ENCODE assay signal across 9 cellular contexts in genomic region chr9:37324691-37325490, GRCh38.
A peak's percentile ranks its signal among the peaks of the same experiment; 100 is the strongest.
DNase-seq lines count a peak whose midpoint lies in the region; ATAC-seq and TF ChIP-seq lines count a peak whose summit lies in the region.
"Had no signal": no experiment of that assay in that cellular context is flagged by ENCODE, and none has a peak within 500 bp of the region (broad histone marks: within the 10 kb centered on the region; RNA-seq: fewer than 3 reads in every experiment).

No MANE protein-coding gene starts in this region.

- H3K9me3 Mint-ChIP-seq in naive B cell (peaks cover 0 to 2% (median 0%) of the 10 kb centered on the region in 7 donors), mesothelial cell of epicardium (peaks cover 6% of the 10 kb centered on the region)

- peak; percentile 91 for DNase-seq in NCI-H345 treated with DMSO at 0.1 percent for 48 hours (lab: John Stamatoyannopoulos, UW; ENCODE audit: unreplicated experiment)
- DNase-seq in naive B cell: peak; percentile 76
- DNase-seq in kidney glomerular epithelial cell (lab: John Stamatoyannopoulos, UW): no peak
- no peak for DNase-seq in activated CD4-positive, alpha-beta T cell treated with anti-CD3 and anti-CD28 coated beads, Interleukin-2, amount 50 U/mL, for 4 hours
- no peak for DNase-seq in mesothelial cell of epicardium (ENCODE audit: low spot score in 2 of 2, unreplicated experiment in 2 of 2)
- DNase-seq in brain microvascular endothelial cell: no peak

- ATAC-seq in GM18867 (IDR thresholded peaks at IDR 0.05; ENCODE audit: unreplicated experiment) (peak; percentile 34), HG02884 (IDR thresholded peaks at IDR 0.05; ENCODE audit: unreplicated experiment) (peak; percentile 37), naive B cell (ENCODE audit: low read depth in 2 of 2) (peak; percentile 69 to 70)

- H3K27me3 Mint-ChIP-seq in naive B cell (no peaks in the 10 kb centered on the region), mesothelial cell of epicardium (ENCODE audit: low read depth) (no peaks in the 10 kb centered on the region)

- TF ChIP-seq CTCF in mesothelial cell of epicardium (IDR thresholded peaks at IDR 0.05; ENCODE audit: unreplicated experiment): no peak
- no peak for TF ChIP-seq CTCF in brain microvascular endothelial cell (IDR thresholded peaks at IDR 0.05; ENCODE audit: low read depth, low read length, missing control alignments)

- no peak overlapping the region for H3K4me3 ChIP-seq in brain microvascular endothelial cell (ENCODE audit: low read depth, low read length)
- H3K4me3 ChIP-seq: SJSA1 had no signal

- no peaks in the 10 kb centered on the region for H3K36me3 ChIP-seq in brain microvascular endothelial cell (replicated peaks)
- H3K36me3 ChIP-seq: SJSA1 had no signal

- H3K36me3 Mint-ChIP-seq in naive B cell (peaks cover 10 to 11% of the 10 kb centered on the region in 2 donors), mesothelial cell of epicardium (peaks cover 6% of the 10 kb centered on the region)

- H3K4me1 Mint-ChIP-seq in naive B cell (peaks cover 44 to 63% (median 44%) of the 10 kb centered on the region in 3 donors), mesothelial cell of epicardium (peaks cover 6% of the 10 kb centered on the region)

- H3K27ac ChIP-seq in brain microvascular endothelial cell: no peak overlapping the region
- H3K27ac ChIP-seq: SJSA1 had no signal

- H3K27ac Mint-ChIP-seq in naive B cell (peak overlapping the region; percentile 99 to 100 (median 100)), mesothelial cell of epicardium (no peak overlapping the region)

- H3K4me3 Mint-ChIP-seq in naive B cell (peak overlapping the region; percentile 4 to 83 (median 78)), mesothelial cell of epicardium (no peak overlapping the region)

- H3K27me3 ChIP-seq in brain microvascular endothelial cell (replicated peaks): no peaks in the 10 kb centered on the region
- H3K27me3 ChIP-seq: SJSA1 had no signal

- in situ Hi-C loops in brain microvascular endothelial cell (cut with HindIII; ENCODE audit: low pct_ligation_motif_present, low sequenced_read_pairs): no loop called here

Comparison
In these comparisons a context has a peak if more than half of its experiments do, and no peak if none do; other contexts are left out.
1. DNase-seq: peak in NCI-H345 treated with DMSO at 0.1 percent for 48 hours (single experiment) and naive B cell (single experiment); none in kidney glomerular epithelial cell (single experiment), activated CD4-positive, alpha-beta T cell treated with anti-CD3 and anti-CD28 coated beads, Interleukin-2, amount 50 U/mL, for 4 hours (0 of 2), mesothelial cell of epicardium (0 of 2) and brain microvascular endothelial cell (single experiment).
2. Peak in every context shown above with its lines, with median percentiles within 50 percentile points of each other: ATAC-seq.